In the genomic region with DNA sequence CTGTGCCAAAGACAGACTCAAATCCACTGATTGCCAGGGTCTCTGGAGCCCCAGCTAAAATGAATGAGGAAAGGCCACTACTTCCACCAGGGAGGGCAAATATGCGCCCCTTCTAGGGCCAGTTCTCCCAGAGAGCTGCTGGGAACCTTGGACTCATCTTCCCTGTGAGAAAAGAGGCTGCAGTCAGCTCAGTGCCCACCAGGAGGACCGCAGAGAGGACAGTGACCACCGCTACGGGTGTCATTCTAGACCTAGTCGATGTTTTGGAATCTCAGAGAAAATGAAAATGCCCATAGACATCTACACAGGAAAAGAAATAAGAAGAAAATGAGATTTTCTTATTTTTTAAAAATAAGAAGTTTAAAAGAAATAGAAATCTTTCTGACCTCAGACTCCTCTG, we compare ENCODE assay signal across 24 cellular contexts.
DNase-seq lines count a peak whose midpoint lies in the region; ATAC-seq and TF ChIP-seq lines count a peak whose summit lies in the region.
"Had no signal": no experiment of that assay in that cellular context is flagged by ENCODE, and none has a peak within 500 bp of the region (broad histone marks: within the 10 kb centered on the region; RNA-seq: fewer than 3 reads in every experiment).

No MANE protein-coding gene starts in this region.

- no peak overlapping the region for H3K27ac Mint-ChIP-seq in chondrocyte (ENCODE audit: unreplicated experiment)
- H3K27ac Mint-ChIP-seq: activated CD4-positive, alpha-beta T cell treated with anti-CD3 and anti-CD28 coated beads, Interleukin-2, amount 10 ng/mL, durations not matched to agents 7 days and 5 days; activated naive CD4-positive, alpha-beta T cell treated with anti-CD3 and anti-CD28 coated beads, Interleukin-2, amount 50 U/mL, for 24 hours; activated T-helper 1 cell treated with anti-CD3 and anti-CD28 coated beads, Interleukin-12 subunit alpha, Interleukin-12 subunit beta, Interleukin-2, Interleukin-4 antibody, amounts not matched to agents 30 ng/mL and 10 ng/mL and 1 ng/mL, durations not matched to agents 14 hours and 24 hours and 36 hours; CD14-positive monocyte had no signal

- CTCF ChIA-PET in AG04449 (lab: Yijun Ruan, JAX), result interaction anchor here (0.8 kb wide), 1 partner anchor 95 kb away, joined by 3 read pairs; no protein-coding TSS in a partner anchor

- no peaks in the 10 kb centered on the region for H3K9me2 ChIP-seq in GM23248 (ENCODE audit: insufficient read depth)

- H3K27ac ChIP-seq in GM23248, result no peak overlapping the region
- H3K27ac ChIP-seq: dorsolateral prefrontal cortex, gastrocnemius medialis, HL-60, RWPE1, SK-N-MC had no signal

- DNase-seq in AG04449 (ENCODE audit: low read depth, low spot score), result no peak
- DNase-seq in GM23248, result peak; percentile 42
- DNase-seq in chondrocyte (ENCODE audit: low spot score), result no peak
- DNase-seq in islet precursor cell, result peak; percentile 58
- DNase-seq in GM13976 (ENCODE audit: low spot score), result no peak
- no peak for DNase-seq in hypothalamus (lab: John Stamatoyannopoulos, UW)
- DNase-seq: activated CD4-positive, alpha-beta T cell treated with anti-CD3 and anti-CD28 coated beads, Interleukin-2, amount 10 ng/mL, durations not matched to agents 7 days and 5 days; anterior cingulate cortex; central memory CD4-positive, alpha-beta T cell; dorsolateral prefrontal cortex; gastrocnemius medialis; kidney glomerular epithelial cell; NCI-H524; right cardiac atrium; stimulated activated CD4-positive, alpha-beta T cell treated with anti-CD3 and anti-CD28 coated beads, Interleukin-15, amount 100 ng/mL, for 24 hours; stimulated activated CD8-positive, alpha-beta memory T cell treated with anti-CD3 and anti-CD28 coated beads, Interleukin-4, amount 100 ng/mL, for 48 hours had no signal

- no peak overlapping the region for H3K4me2 ChIP-seq in GM23248 (ENCODE audit: unreplicated experiment)

- ATAC-seq in GM21423 (IDR thresholded peaks at IDR 0.05; ENCODE audit: unreplicated experiment) (no peak), GM21526 (IDR thresholded peaks at IDR 0.05; ENCODE audit: low FRiP score, unreplicated experiment) (no peak)
- ATAC-seq: gastrocnemius medialis, right cardiac atrium had no signal

- in situ Hi-C loops in GM23248 (cut with MboI) (loop anchor here (25.0 kb wide), 1 partner anchor 241 kb away; no protein-coding TSS in a partner anchor), GM13976 (cut with MboI; ENCODE audit: low sequenced_read_pairs, unreplicated experiment) (no loop called here)

- H3K4me3 ChIP-seq in AG04449 (ENCODE audit: low read depth, low read length), result no peak overlapping the region
- no peak overlapping the region for H3K4me3 ChIP-seq in GM23248
- H3K4me3 ChIP-seq: dorsolateral prefrontal cortex, gastrocnemius medialis, SK-N-MC had no signal

- no peak overlapping the region for H3K4me3 Mint-ChIP-seq in chondrocyte (ENCODE audit: unreplicated experiment)
- H3K4me3 Mint-ChIP-seq: activated CD4-positive, alpha-beta T cell treated with anti-CD3 and anti-CD28 coated beads, Interleukin-2, amount 10 ng/mL, durations not matched to agents 7 days and 5 days; activated naive CD4-positive, alpha-beta T cell treated with anti-CD3 and anti-CD28 coated beads, Interleukin-2, amount 50 U/mL, for 24 hours; activated T-helper 1 cell treated with anti-CD3 and anti-CD28 coated beads, Interleukin-12 subunit alpha, Interleukin-12 subunit beta, Interleukin-2, Interleukin-4 antibody, amounts not matched to agents 30 ng/mL and 10 ng/mL and 1 ng/mL, durations not matched to agents 14 hours and 24 hours and 36 hours; CD14-positive monocyte had no signal

- no peaks in the 10 kb centered on the region for H3K79me2 ChIP-seq in GM23248 (ENCODE audit: insufficient read depth)

- no peaks in the 10 kb centered on the region for H4K20me1 ChIP-seq in GM23248 (ENCODE audit: insufficient read depth)

- 55 to 63% methylated on average over 5 of the region's 5 CpGs for WGBS in GM23248 (ENCODE audit: low coverage in 1 of 2, low lambda C conversion rate in 2 of 2, missing lambda C conversion rate in 2 of 2), 2 experiments

- H3F3A ChIP-seq in GM23248 (ENCODE audit: insufficient read depth), result no peaks in the 10 kb centered on the region

- H3K9me3 Mint-ChIP-seq in chondrocyte (ENCODE audit: low read depth), result no peaks in the 10 kb centered on the region
- H3K9me3 Mint-ChIP-seq: activated CD4-positive, alpha-beta T cell treated with anti-CD3 and anti-CD28 coated beads, Interleukin-2, amount 10 ng/mL, durations not matched to agents 7 days and 5 days; activated naive CD4-positive, alpha-beta T cell treated with anti-CD3 and anti-CD28 coated beads, Interleukin-2, amount 50 U/mL, for 24 hours; activated T-helper 1 cell treated with anti-CD3 and anti-CD28 coated beads, Interleukin-12 subunit alpha, Interleukin-12 subunit beta, Interleukin-2, Interleukin-4 antibody, amounts not matched to agents 30 ng/mL and 10 ng/mL and 1 ng/mL, durations not matched to agents 14 hours and 24 hours and 36 hours had no signal

- no peak overlapping the region for H2AFZ ChIP-seq in GM23248

- TF ChIP-seq CTCF in AG04449 (IDR thresholded peaks at IDR 0.05; ENCODE audit: insufficient read depth, low read length, missing control alignments) (peak; percentile 29), chondrocyte (IDR thresholded peaks at IDR 0.05) (peak; percentile 46), GM13976 (IDR thresholded peaks at IDR 0.05; ENCODE audit: borderline replicate concordance, control extremely low read depth, extremely low read depth, insufficient read depth, missing control alignments) (no peak)

- H3K9me3 ChIP-seq in GM23248 (ENCODE audit: low read depth), result no peaks in the 10 kb centered on the region
- H3K9me3 ChIP-seq: gastrocnemius medialis had no signal

- peaks cover 11% of the 10 kb centered on the region for H3K4me1 Mint-ChIP-seq in chondrocyte (ENCODE audit: low read depth)
- H3K4me1 Mint-ChIP-seq: activated CD4-positive, alpha-beta T cell treated with anti-CD3 and anti-CD28 coated beads, Interleukin-2, amount 10 ng/mL, durations not matched to agents 7 days and 5 days; activated naive CD4-positive, alpha-beta T cell treated with anti-CD3 and anti-CD28 coated beads, Interleukin-2, amount 50 U/mL, for 24 hours; CD14-positive monocyte had no signal

- peaks cover 4% of the 10 kb centered on the region for H3K27me3 Mint-ChIP-seq in chondrocyte (ENCODE audit: low read depth)
- H3K27me3 Mint-ChIP-seq: activated CD4-positive, alpha-beta T cell treated with anti-CD3 and anti-CD28 coated beads, Interleukin-2, amount 10 ng/mL, durations not matched to agents 7 days and 5 days had no signal

- H3K4me1 ChIP-seq in GM23248 (ENCODE audit: insufficient read depth), result no peaks in the 10 kb centered on the region
- H3K4me1 ChIP-seq: gastrocnemius medialis had no signal

- no peaks in the 10 kb centered on the region for H3K36me3 ChIP-seq in GM23248 (ENCODE audit: low read depth)
- H3K36me3 ChIP-seq: gastrocnemius medialis had no signal

- no peaks in the 10 kb centered on the region for H3K36me3 Mint-ChIP-seq in chondrocyte (ENCODE audit: low read depth)
- H3K36me3 Mint-ChIP-seq: activated naive CD4-positive, alpha-beta T cell treated with anti-CD3 and anti-CD28 coated beads, Interleukin-2, amount 50 U/mL, for 24 hours; CD14-positive monocyte had no signal

- POLR2A ChIA-PET in AG04449 (lab: Yijun Ruan, JAX), result no interaction called here

- no peak overlapping the region for H3K9ac ChIP-seq in GM23248

- no peaks in the 10 kb centered on the region for H3K27me3 ChIP-seq in GM23248 (replicated peaks; ENCODE audit: insufficient read depth)

Comparison
In these comparisons a context has a peak if more than half of its experiments do, and no peak if none do; other contexts are left out.
1. DNase-seq: peak in GM23248 (single experiment) and islet precursor cell (single experiment); none in AG04449 (single experiment), chondrocyte (single experiment), GM13976 (single experiment) and hypothalamus (0 of 51).